Comparison of ENCODE assay signal across 21 cellular contexts in the genomic region with DNA sequence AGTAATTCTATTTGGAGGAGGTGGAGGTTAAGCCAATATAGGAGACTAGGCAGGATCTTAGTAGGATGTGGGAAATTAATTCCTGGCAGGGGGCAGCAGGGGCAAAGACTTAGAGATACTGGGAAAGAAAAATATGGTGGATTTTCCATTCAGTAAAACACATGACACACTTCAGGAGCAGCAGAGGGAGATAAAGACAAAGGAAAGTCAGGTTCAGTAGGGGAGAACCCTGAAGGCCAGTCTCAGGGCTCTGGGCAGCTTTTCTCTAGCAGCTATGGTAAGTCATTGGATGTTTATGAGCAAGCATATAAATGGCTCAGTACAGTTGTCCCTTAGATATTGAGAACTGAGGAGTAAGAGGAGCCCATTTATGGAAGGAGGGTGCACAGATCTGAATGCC.
"Had no signal": no experiment of that assay in that cellular context is flagged by ENCODE, and none has a peak within 500 bp of the region (broad histone marks: within the 10 kb centered on the region; RNA-seq: fewer than 3 reads in every experiment).

No MANE protein-coding gene starts in this region.

- H3K4me1 ChIP-seq: ascending aorta, breast epithelium, left lung had no signal

- DNase-seq: activated CD4-positive, alpha-beta memory T cell treated with anti-CD3 and anti-CD28 coated beads for 36 hours; activated CD4-positive, alpha-beta T cell treated with anti-CD3 and anti-CD28 coated beads for 36 hours; activated naive CD4-positive, alpha-beta T cell treated with anti-CD3 and anti-CD28 coated beads, Interleukin-2, amount 10 ng/mL, durations not matched to agents 7 days and 5 days; activated T-cell treated with anti-CD3 and anti-CD28 coated beads, Interleukin-2, amount 50 U/mL, for 24 hours; cerebellar nuclear complex; effector memory CD8-positive, alpha-beta T cell; left lung; natural killer cell; posterior cingulate gyrus; stimulated activated CD4-positive, alpha-beta T cell treated with anti-CD3 and anti-CD28 coated beads, Interleukin-4, amount 100 ng/mL, for 4 hours; stimulated activated CD8-positive, alpha-beta memory T cell treated with anti-CD3 and anti-CD28 coated beads, Interleukin-4, amount 100 ng/mL, for 48 hours; stimulated activated naive CD4-positive, alpha-beta T cell treated with Interleukin-2 at 50 U/mL for 16 hours; substantia nigra; T-cell; T-helper 9 cell; trophoblast cell had no signal

- H3K27me3 ChIP-seq: ascending aorta, breast epithelium, left lung had no signal

- H3K27ac ChIP-seq: ascending aorta, breast epithelium, epithelial cell of prostate, left lung, neutrophil, skin epidermis had no signal

- H3K9me3 ChIP-seq: ascending aorta, breast epithelium, left lung, neutrophil had no signal

- H3K36me3 ChIP-seq: ascending aorta, breast epithelium, left lung, neutrophil had no signal

- ATAC-seq: activated CD4-positive, alpha-beta T cell treated with anti-CD3 and anti-CD28 coated beads for 36 hours; effector memory CD8-positive, alpha-beta T cell; left lung; natural killer cell; T-cell had no signal

- H3K4me3 ChIP-seq: ascending aorta, breast epithelium, left lung, skin epidermis had no signal
